Comparison of ENCODE assay signal across 8 cellular contexts in the genomic region with DNA sequence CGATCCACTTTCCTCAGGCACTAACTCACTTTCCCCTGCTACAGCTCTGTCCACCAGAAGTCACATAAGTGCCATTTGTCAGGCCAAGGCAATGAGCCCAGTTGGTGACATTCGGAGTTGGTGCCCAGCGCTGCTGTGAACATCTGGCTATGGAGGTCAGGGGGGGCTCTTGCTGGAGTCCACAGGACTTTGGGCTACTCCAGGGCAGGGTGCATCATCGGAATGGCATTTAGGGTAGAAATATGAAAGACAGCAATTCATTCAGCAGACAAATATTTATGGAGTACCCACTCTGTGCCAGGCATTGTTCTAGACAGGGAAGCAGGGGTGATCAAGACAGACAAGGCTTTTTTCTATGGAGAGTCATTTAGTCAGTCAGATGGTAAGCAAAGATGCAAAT. TPM values are rescaled to one million over a fixed set of nuclear protein-coding genes. Genes with fewer than 3 reads are reported as not detected.
DNase-seq lines count a peak whose midpoint lies in the region; ATAC-seq and TF ChIP-seq lines count a peak whose summit lies in the region.

No MANE protein-coding gene starts in this region.

- H3K36me3 Mint-ChIP-seq in GM23338 (ENCODE audit: low read depth) (peaks cover 18% of the 10 kb centered on the region), T-helper 17 cell (ENCODE audit: low read depth) (peaks cover 5% of the 10 kb centered on the region), progenitor cell of endocrine pancreas (ENCODE audit: insufficient read depth) (no peaks in the 10 kb centered on the region)

- H3K79me2 ChIP-seq in GM23338 (replicated peaks; ENCODE audit: insufficient read depth), result peaks cover 51% of the 10 kb centered on the region

- TF ChIP-seq CTCF in GM23338 (conservative IDR thresholded peaks at IDR 0.05; ENCODE audit: low read depth in 2 of 2) (no peak), progenitor cell of endocrine pancreas (IDR thresholded peaks at IDR 0.05; ENCODE audit: unreplicated experiment) (no peak), upper lobe of left lung (IDR thresholded peaks at IDR 0.05) (no peak), GM13977 (IDR thresholded peaks at IDR 0.05; ENCODE audit: extremely low read depth, insufficient read depth, missing control alignments) (no peak)

- H3K9me3 Mint-ChIP-seq in GM23338 (no peaks in the 10 kb centered on the region), progenitor cell of endocrine pancreas (ENCODE audit: low read depth) (no peaks in the 10 kb centered on the region)

- TF ChIP-seq EP300 in upper lobe of left lung (IDR thresholded peaks at IDR 0.05), result no peak

- H3F3A ChIP-seq in GM23338 (replicated peaks; ENCODE audit: low read depth), result no peaks in the 10 kb centered on the region

- H3K4me1 ChIP-seq in GM23338 (ENCODE audit: insufficient read depth), result peaks cover 22% of the 10 kb centered on the region
- H3K4me1 ChIP-seq in upper lobe of left lung, result peaks cover 27 to 33% (median 29%) of the 10 kb centered on the region in 4 donors

- H3K4me3 Mint-ChIP-seq in GM23338 (peak overlapping the region; percentile 99), T-helper 17 cell (peak overlapping the region; percentile 99), progenitor cell of endocrine pancreas (ENCODE audit: low read depth) (peak overlapping the region; percentile 96)

- H3K4me3 ChIP-seq in GM23338, result peak overlapping the region; percentile 74
- peak overlapping the region in 1 of 4 donors; percentile 96 for H3K4me3 ChIP-seq in upper lobe of left lung

- no peak for TF ChIP-seq POLR2A in upper lobe of left lung (IDR thresholded peaks at IDR 0.05)

- H3K9me3 ChIP-seq in T-helper 17 cell (ENCODE audit: control insufficient read depth, low read length, poor library complexity, severe bottlenecking) (no peaks in the 10 kb centered on the region), upper lobe of left lung (no peaks in the 10 kb centered on the region)

- H3K27ac ChIP-seq in GM23338 (ENCODE audit: low read depth) (no peak overlapping the region), upper lobe of left lung (peak overlapping the region in 1 of 4 donors; percentile 26)

- H3K27me3 ChIP-seq in GM23338 (ENCODE audit: insufficient read depth), result no peaks in the 10 kb centered on the region
- no peaks in the 10 kb centered on the region for H3K27me3 ChIP-seq in upper lobe of left lung

- H3K27ac Mint-ChIP-seq in GM23338 (peak overlapping the region; percentile 99), T-helper 17 cell (peak overlapping the region; percentile 96), progenitor cell of endocrine pancreas (peak overlapping the region; percentile 97)

- ATAC-seq in GM23338 (no peak), T-helper 17 cell (no peak), GM19324 (IDR thresholded peaks at IDR 0.05; ENCODE audit: low FRiP score, unreplicated experiment) (no peak), upper lobe of left lung (ENCODE audit: low FRiP score in 2 of 2) (no peak)

- peak overlapping the region; percentile 91 for H3K4me2 ChIP-seq in GM23338

- in situ Hi-C loops in GM13977 (cut with MboI; ENCODE audit: low pct_unique_long_range_greater_than_20kb, low sequenced_read_pairs, unreplicated experiment), result no loop called here

- no peaks in the 10 kb centered on the region for H3K9me2 ChIP-seq in GM23338 (ENCODE audit: insufficient read depth)

- H3K4me1 Mint-ChIP-seq in GM23338 (peaks cover 20% of the 10 kb centered on the region), T-helper 17 cell (peaks cover 28% of the 10 kb centered on the region), progenitor cell of endocrine pancreas (ENCODE audit: low read depth) (peaks cover 32% of the 10 kb centered on the region)

- 68 to 73% methylated on average over 2 to 4 of the region's 4 CpGs for WGBS in upper lobe of left lung, 2 donors

- peaks cover 29% of the 10 kb centered on the region for H4K20me1 ChIP-seq in GM23338 (replicated peaks; ENCODE audit: insufficient read depth)

- H3K36me3 ChIP-seq in GM23338 (ENCODE audit: insufficient read depth) (no peaks in the 10 kb centered on the region), upper lobe of left lung (no peaks in the 10 kb centered on the region)

- DNase-seq in GM23338 (ENCODE audit: low spot score) (no peak), T-helper 17 cell (no peak), globus pallidus (ENCODE audit: low spot score) (peak; percentile 95), progenitor cell of endocrine pancreas (ENCODE audit: low spot score, unreplicated experiment) (no peak), NCI-H1930 (lab: John Stamatoyannopoulos, UW) (no peak), upper lobe of left lung (no peak), GM13977 (ENCODE audit: low spot score) (no peak)

- peaks cover 11% of the 10 kb centered on the region for H3K27me3 Mint-ChIP-seq in GM23338 (ENCODE audit: insufficient read depth, low read depth, poor library complexity)
- H3K27me3 Mint-ChIP-seq in T-helper 17 cell, result no peaks in the 10 kb centered on the region
- peaks cover 9% of the 10 kb centered on the region for H3K27me3 Mint-ChIP-seq in progenitor cell of endocrine pancreas

- H2AFZ ChIP-seq in GM23338, result peak overlapping the region; percentile 48

TF ChIP-seq in GM23338, 12 proteins besides CTCF, POLR2A, EP300 and RAD21 (continues in another document):
- TF ChIP-seq, protein P1, sequence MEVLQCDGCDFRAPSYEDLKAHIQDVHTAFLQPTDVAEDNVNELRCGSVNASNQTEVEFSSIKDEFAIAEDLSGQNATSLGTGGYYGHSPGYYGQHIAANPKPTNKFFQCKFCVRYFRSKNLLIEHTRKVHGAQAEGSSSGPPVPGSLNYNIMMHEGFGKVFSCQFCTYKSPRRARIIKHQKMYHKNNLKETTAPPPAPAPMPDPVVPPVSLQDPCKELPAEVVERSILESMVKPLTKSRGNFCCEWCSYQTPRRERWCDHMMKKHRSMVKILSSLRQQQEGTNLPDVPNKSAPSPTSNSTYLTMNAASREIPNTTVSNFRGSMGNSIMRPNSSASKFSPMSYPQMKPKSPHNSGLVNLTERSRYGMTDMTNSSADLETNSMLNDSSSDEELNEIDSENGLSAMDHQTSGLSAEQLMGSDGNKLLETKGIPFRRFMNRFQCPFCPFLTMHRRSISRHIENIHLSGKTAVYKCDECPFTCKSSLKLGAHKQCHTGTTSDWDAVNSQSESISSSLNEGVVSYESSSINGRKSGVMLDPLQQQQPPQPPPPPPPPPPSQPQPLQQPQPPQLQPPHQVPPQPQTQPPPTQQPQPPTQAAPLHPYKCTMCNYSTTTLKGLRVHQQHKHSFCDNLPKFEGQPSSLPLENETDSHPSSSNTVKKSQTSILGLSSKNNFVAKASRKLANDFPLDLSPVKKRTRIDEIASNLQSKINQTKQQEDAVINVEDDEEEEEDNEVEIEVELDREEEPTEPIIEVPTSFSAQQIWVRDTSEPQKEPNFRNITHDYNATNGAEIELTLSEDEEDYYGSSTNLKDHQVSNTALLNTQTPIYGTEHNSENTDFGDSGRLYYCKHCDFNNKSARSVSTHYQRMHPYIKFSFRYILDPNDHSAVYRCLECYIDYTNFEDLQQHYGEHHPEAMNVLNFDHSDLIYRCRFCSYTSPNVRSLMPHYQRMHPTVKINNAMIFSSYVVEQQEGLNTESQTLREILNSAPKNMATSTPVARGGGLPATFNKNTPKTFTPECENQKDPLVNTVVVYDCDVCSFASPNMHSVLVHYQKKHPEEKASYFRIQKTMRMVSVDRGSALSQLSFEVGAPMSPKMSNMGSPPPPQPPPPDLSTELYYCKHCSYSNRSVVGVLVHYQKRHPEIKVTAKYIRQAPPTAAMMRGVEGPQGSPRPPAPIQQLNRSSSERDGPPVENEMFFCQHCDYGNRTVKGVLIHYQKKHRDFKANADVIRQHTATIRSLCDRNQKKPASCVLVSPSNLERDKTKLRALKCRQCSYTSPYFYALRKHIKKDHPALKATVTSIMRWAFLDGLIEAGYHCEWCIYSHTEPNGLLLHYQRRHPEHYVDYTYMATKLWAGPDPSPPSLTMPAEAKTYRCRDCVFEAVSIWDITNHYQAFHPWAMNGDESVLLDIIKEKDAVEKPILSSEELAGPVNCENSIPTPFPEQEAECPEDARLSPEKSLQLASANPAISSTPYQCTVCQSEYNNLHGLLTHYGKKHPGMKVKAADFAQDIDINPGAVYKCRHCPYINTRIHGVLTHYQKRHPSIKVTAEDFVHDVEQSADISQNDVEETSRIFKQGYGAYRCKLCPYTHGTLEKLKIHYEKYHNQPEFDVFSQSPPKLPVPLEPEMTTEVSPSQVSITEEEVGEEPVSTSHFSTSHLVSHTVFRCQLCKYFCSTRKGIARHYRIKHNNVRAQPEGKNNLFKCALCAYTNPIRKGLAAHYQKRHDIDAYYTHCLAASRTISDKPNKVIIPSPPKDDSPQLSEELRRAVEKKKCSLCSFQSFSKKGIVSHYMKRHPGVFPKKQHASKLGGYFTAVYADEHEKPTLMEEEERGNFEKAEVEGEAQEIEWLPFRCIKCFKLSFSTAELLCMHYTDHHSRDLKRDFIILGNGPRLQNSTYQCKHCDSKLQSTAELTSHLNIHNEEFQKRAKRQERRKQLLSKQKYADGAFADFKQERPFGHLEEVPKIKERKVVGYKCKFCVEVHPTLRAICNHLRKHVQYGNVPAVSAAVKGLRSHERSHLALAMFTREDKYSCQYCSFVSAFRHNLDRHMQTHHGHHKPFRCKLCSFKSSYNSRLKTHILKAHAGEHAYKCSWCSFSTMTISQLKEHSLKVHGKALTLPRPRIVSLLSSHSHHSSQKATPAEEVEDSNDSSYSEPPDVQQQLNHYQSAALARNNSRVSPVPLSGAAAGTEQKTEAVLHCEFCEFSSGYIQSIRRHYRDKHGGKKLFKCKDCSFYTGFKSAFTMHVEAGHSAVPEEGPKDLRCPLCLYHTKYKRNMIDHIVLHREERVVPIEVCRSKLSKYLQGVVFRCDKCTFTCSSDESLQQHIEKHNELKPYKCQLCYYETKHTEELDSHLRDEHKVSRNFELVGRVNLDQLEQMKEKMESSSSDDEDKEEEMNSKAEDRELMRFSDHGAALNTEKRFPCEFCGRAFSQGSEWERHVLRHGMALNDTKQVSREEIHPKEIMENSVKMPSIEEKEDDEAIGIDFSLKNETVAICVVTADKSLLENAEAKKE (CRISPR knock-in tag; IDR thresholded peaks at IDR 0.05), result no peak
- no peak for TF ChIP-seq CREB1 (CRISPR knock-in tag; IDR thresholded peaks at IDR 0.05; ENCODE audit: low read depth)
- no peak for TF ChIP-seq STAT1 (IDR thresholded peaks at IDR 0.05; ENCODE audit: unreplicated experiment)
- TF ChIP-seq POLR2AphosphoS5 (IDR thresholded peaks at IDR 0.05; ENCODE audit: low read depth), result no peak
- no peak for TF ChIP-seq ZNF114 (CRISPR knock-in tag; IDR thresholded peaks at IDR 0.05)
- TF ChIP-seq EZH2phosphoT487 (IDR thresholded peaks at IDR 0.05; ENCODE audit: unreplicated experiment), result no peak

RNA-seq across cellular contexts. Expression of a gene that starts 1.5 kb away (rescaled TPM):
- total RNA-seq in GM23338 (2014; rRNA removed; shearing (Covaris generic)), result 501 and 577 TPM in 2 replicates
- polyA plus RNA-seq in GM23338 (2016; fragmentation: Nextera tagmentation; extraction: Ambion mirVana), result 272 and 276 TPM in 2 replicates
- total RNA-seq in T-helper 17 cell (100 to 1,000 TPM; 140 to 149 TPM), progenitor cell of endocrine pancreas (164 TPM in 2 replicates), upper lobe of left lung (100 to 1,000 TPM in 2 of 6 donors, 10 to 100 TPM in 4; 26.0 to 114 (median 85.4) TPM)

RNA-seq across cellular contexts. Expression of a gene that starts 55.3 kb away (rescaled TPM):
- total RNA-seq in GM23338 (2014; rRNA removed; shearing (Covaris generic)), result 10.7 and 11.8 TPM in 2 replicates
- polyA plus RNA-seq in GM23338 (2016; fragmentation: Nextera tagmentation; extraction: Ambion mirVana), result 10.1 and 10.4 TPM in 2 replicates
- 1 to 10 TPM; 4.6 to 8.8 TPM for total RNA-seq in T-helper 17 cell
- 4.2 and 5.0 TPM in 2 replicates for total RNA-seq in progenitor cell of endocrine pancreas
- total RNA-seq in upper lobe of left lung, result 10 to 100 TPM in 4 of 6 donors, 1 to 10 TPM in 2; 5.8 to 29.2 (median 15.5) TPM
